In the genomic region with DNA sequence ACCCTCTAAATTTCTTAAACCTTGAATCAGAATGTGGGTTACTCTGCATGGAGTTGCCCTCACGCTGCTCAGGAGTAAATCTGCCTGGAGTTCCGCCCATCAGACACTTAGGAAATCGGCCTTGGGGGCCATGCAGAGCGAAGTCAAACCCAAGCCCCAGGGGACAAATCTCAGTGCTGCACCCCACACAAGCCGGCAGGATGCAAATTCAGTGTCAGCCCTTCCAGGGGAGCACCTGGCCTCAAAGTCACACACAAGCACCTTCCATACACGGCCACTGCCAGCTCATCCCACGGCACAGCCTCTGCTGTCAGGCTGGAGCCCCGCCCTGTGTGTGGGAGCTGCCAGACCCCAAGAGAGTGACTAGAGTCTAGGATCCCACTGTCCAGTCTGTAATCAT, we compare ENCODE assay signal across 39 cellular contexts. TPM values are rescaled to one million over a fixed set of nuclear protein-coding genes. Genes with fewer than 3 reads are reported as not detected.
"Had no signal": no experiment of that assay in that cellular context is flagged by ENCODE, and none has a peak within 500 bp of the region (broad histone marks: within the 10 kb centered on the region; RNA-seq: fewer than 3 reads in every experiment).

No MANE protein-coding gene starts in this region.

- H3K27me3 ChIP-seq: ascending aorta, breast epithelium, MG63, Peyer's patch had no signal

- H3K27ac ChIP-seq: ascending aorta, breast epithelium, Peyer's patch, VCaP had no signal

- DNase-seq: activated B cell treated with CpG ODN at 0.5 μM for 24 hours; activated CD4-positive, alpha-beta memory T cell treated with anti-CD3 and anti-CD28 coated beads for 36 hours; activated CD4-positive, alpha-beta T cell treated with anti-CD3 and anti-CD28 coated beads for 4 hours; activated CD4-positive, alpha-beta T cell treated with anti-CD3 and anti-CD28 coated beads, Interleukin-2, amount 50 U/mL, for 1 hour; activated CD4-positive, CD25-positive, alpha-beta regulatory T cell treated with anti-CD3 and anti-CD28 coated beads, Interleukin-2, amount 50 U/mL, for 72 hours; activated CD8-positive, alpha-beta memory T cell treated with anti-CD3 and anti-CD28 coated beads for 24 hours; activated gamma-delta T cell; activated naive CD4-positive, alpha-beta T cell treated with Interleukin-2 at 50 U/mL for 16 hours; activated naive CD8-positive, alpha-beta T cell treated with anti-CD3 and anti-CD28 coated beads, Interleukin-2, amount 10 ng/mL, durations not matched to agents 7 days and 5 days; activated T-cell treated with anti-CD3 and anti-CD28 coated beads, Interleukin-2, amount 50 U/mL, for 24 hours; amygdala; Kasumi-1; KBM-7; MG63; NCI-H1048; NCI-H1105 treated with DMSO at 0.1 percent for 48 hours; NCI-H1436; NCI-H1694; NCI-H1930; NCI-H2081 treated with DMSO at 0.1 percent for 48 hours; NCI-H226; NCI-H446 treated with DMSO at 0.1 percent for 48 hours; NCI-H524; NCI-H69; NCI-H82; PC-3; Peyer's patch; RPMI8226; SIG-M5; T-cell; T-helper 2 cell; T-helper 9 cell had no signal

- H3K27ac Mint-ChIP-seq: activated B cell treated with CpG ODN at 0.5 μM for 24 hours; activated CD4-positive, alpha-beta memory T cell treated with anti-CD3 and anti-CD28 coated beads for 36 hours; activated naive CD4-positive, alpha-beta T cell treated with anti-CD3 and anti-CD28 coated beads, Interleukin-2, amount 50 U/mL, for 24 hours; activated naive CD8-positive, alpha-beta T cell treated with anti-CD3 and anti-CD28 coated beads, Interleukin-2, amount 10 ng/mL, durations not matched to agents 7 days and 5 days; activated T-cell treated with anti-CD3 and anti-CD28 coated beads, Interleukin-2, amount 50 U/mL, for 24 hours; activated T-helper 2 cell treated with anti-CD3 and anti-CD28 coated beads, Interferon-gamma antibody, Interleukin-2, Interleukin-4, amounts not matched to agents 10 μg/mL and 5 μg/mL and 100 μg/mL, durations not matched to agents 14 hours and 24 hours and 36 hours had no signal

- ATAC-seq: PC-3, SK-N-SH treated with all-trans-retinoic acid at 6 μM for 48 hours, T-cell had no signal

- H3K36me3 ChIP-seq: ascending aorta, breast epithelium, MG63, Peyer's patch had no signal

- H3K9me3 ChIP-seq: ascending aorta, MG63 had no signal

- H3K4me3 Mint-ChIP-seq: activated B cell treated with CpG ODN at 0.5 μM for 24 hours; activated CD4-positive, alpha-beta memory T cell treated with anti-CD3 and anti-CD28 coated beads for 36 hours; activated naive CD4-positive, alpha-beta T cell treated with anti-CD3 and anti-CD28 coated beads, Interleukin-2, amount 50 U/mL, for 24 hours; activated naive CD8-positive, alpha-beta T cell treated with anti-CD3 and anti-CD28 coated beads, Interleukin-2, amount 10 ng/mL, durations not matched to agents 7 days and 5 days; activated T-cell treated with anti-CD3 and anti-CD28 coated beads, Interleukin-2, amount 50 U/mL, for 24 hours; T-cell had no signal

- H3K4me1 Mint-ChIP-seq: activated naive CD4-positive, alpha-beta T cell treated with anti-CD3 and anti-CD28 coated beads, Interleukin-2, amount 50 U/mL, for 24 hours had no signal

- H3K36me3 Mint-ChIP-seq: activated CD4-positive, alpha-beta memory T cell treated with anti-CD3 and anti-CD28 coated beads for 36 hours; T-cell had no signal

- H3K4me3 ChIP-seq: ascending aorta, breast epithelium, MG63, Peyer's patch had no signal

- H3K4me1 ChIP-seq: breast epithelium had no signal

RNA-seq across cellular contexts. Expression of a gene that starts 27.4 kb away (rescaled TPM):
- total RNA-seq: ascending aorta, PC-3, SK-MEL-5 had no signal
